ENCODE assay signal across 8 cellular contexts in genomic region chr12:109476807-109477184, GRCh38. TPM values are rescaled to one million over a fixed set of nuclear protein-coding genes. Genes with fewer than 3 reads are reported as not detected.
DNase-seq lines count a peak whose midpoint lies in the region; ATAC-seq, FAIRE-seq and TF ChIP-seq lines count a peak whose summit lies in the region.

No MANE protein-coding gene starts in this region.

- H3K9me3 Mint-ChIP-seq in astrocyte (ENCODE audit: unreplicated experiment): no peaks in the 10 kb centered on the region

- H3K4me1 Mint-ChIP-seq in astrocyte (ENCODE audit: low read depth, unreplicated experiment): peaks cover 28% of the 10 kb centered on the region

- H3K27ac Mint-ChIP-seq in astrocyte (ENCODE audit: unreplicated experiment): peak overlapping the region; percentile 100

- H2AFZ ChIP-seq in astrocyte (ENCODE audit: low read depth, low read length): peak overlapping the region; percentile 98

- H3K4me3 ChIP-seq in heart right ventricle (peak overlapping the region; percentile 73 to 99 (median 88)), astrocyte (ENCODE audit: insufficient read depth, low read depth, low read length) (peak overlapping the region; percentile 99), lower leg skin (ENCODE audit: low read depth, poor library complexity, severe bottlenecking) (peak overlapping the region; percentile 87), urinary bladder (ENCODE audit: low read depth, low read length) (peak overlapping the region; percentile 96)

- H3K4me1 ChIP-seq in heart right ventricle: peaks cover 8 to 68% (median 60%) of the 10 kb centered on the region in 9 donors
- peaks cover 24% of the 10 kb centered on the region for H3K4me1 ChIP-seq in astrocyte (ENCODE audit: insufficient read depth, low read length)
- peaks cover 4% of the 10 kb centered on the region for H3K4me1 ChIP-seq in urinary bladder (ENCODE audit: insufficient read depth)

- DNase-seq in heart right ventricle: no peak
- DNase-seq in Right ventricle myocardium superior: no peak
- DNase-seq in astrocyte (ENCODE audit: low read depth): no peak
- no peak for DNase-seq in lower leg skin (ENCODE audit: low spot score in 2 of 2)
- no peak for DNase-seq in NCI-H1417 (lab: John Stamatoyannopoulos, UW)
- no peak for DNase-seq in GM12891 (ENCODE audit: insufficient read length, low spot score)
- DNase-seq in NCI-H446 treated with DMSO at 0.1 percent for 48 hours (lab: John Stamatoyannopoulos, UW): no peak

- peaks cover 88% of the 10 kb centered on the region for H3K79me2 ChIP-seq in astrocyte (ENCODE audit: insufficient read depth, low read length)

- H3K36me3 ChIP-seq in heart right ventricle (peaks cover 0 to 26% (median 2%) of the 10 kb centered on the region in 9 donors), astrocyte (ENCODE audit: insufficient read depth, low read length) (no peaks in the 10 kb centered on the region), urinary bladder (ENCODE audit: insufficient read depth) (no peaks in the 10 kb centered on the region)

- TF ChIP-seq POLR2A in lower leg skin (IDR thresholded peaks at IDR 0.05) (no peak), GM12891 (IDR thresholded peaks at IDR 0.05; ENCODE audit: low read depth, low read length) (no peak)

- peak overlapping the region in 9 of 10 donors; percentile 96 to 100 (median 98) for H3K27ac ChIP-seq in heart right ventricle
- peak overlapping the region; percentile 100 for H3K27ac ChIP-seq in astrocyte (ENCODE audit: low read depth, low read length)
- peak overlapping the region; percentile 3 for H3K27ac ChIP-seq in urinary bladder (ENCODE audit: low read depth)

- H3K9ac ChIP-seq in astrocyte (ENCODE audit: low read length): peak overlapping the region; percentile 94

- H3K9me3 ChIP-seq in heart right ventricle (no peaks in the 10 kb centered on the region), astrocyte (ENCODE audit: insufficient read depth, low read depth, low read length) (no peaks in the 10 kb centered on the region)

- peaks cover 11% of the 10 kb centered on the region for H3K36me3 Mint-ChIP-seq in astrocyte (ENCODE audit: low read depth, unreplicated experiment)

- FAIRE-seq in astrocyte (lab: Jason Lieb, UNC) (no peak), GM12891 (lab: Jason Lieb, UNC) (no peak)

- H3K27me3 ChIP-seq in heart right ventricle (no peaks in the 10 kb centered on the region), astrocyte (ENCODE audit: insufficient read depth, low read length) (no peaks in the 10 kb centered on the region)

- peak overlapping the region; percentile 99 for H3K4me3 Mint-ChIP-seq in astrocyte (ENCODE audit: unreplicated experiment)

- 1 to 4% methylated on average over 11 of the region's 11 CpGs for WGBS in heart right ventricle, 2 donors
- 0 to 1% methylated on average over 11 of the region's 11 CpGs for WGBS in lower leg skin, 2 donors
- under 1% methylated on average over 11 of the region's 11 CpGs for WGBS in urinary bladder

- H4K20me1 ChIP-seq in astrocyte (ENCODE audit: insufficient read depth, low read length): peaks cover 47% of the 10 kb centered on the region

- intact Hi-C loops in heart right ventricle (cut with DNase I) (loop anchor here in 9 of 10 donors (1.0 to 5.0 kb wide), 5 partner anchors 9 to 48 kb away; no protein-coding TSS in a partner anchor), Right ventricle myocardium superior (cut with DNase I) (loop anchor here (5.0 kb wide), 1 partner anchor 44 kb away; no protein-coding TSS in a partner anchor), lower leg skin (cut with DNase I; ENCODE audit: low total_unique reads) (no loop called here)

- ATAC-seq in heart right ventricle (peak in 4 of 8 donors; percentile 17 to 23 (median 18)), Right ventricle myocardium superior (ENCODE audit: poor library complexity) (no peak)

- TF ChIP-seq CTCF in heart right ventricle (IDR thresholded peaks at IDR 0.05): no peak
- no peak for TF ChIP-seq CTCF in astrocyte (IDR thresholded peaks at IDR 0.05; ENCODE audit: insufficient read depth, low read depth, low read length)
- TF ChIP-seq CTCF in lower leg skin (IDR thresholded peaks at IDR 0.05): no peak

- peak overlapping the region; percentile 96 for H3K4me2 ChIP-seq in astrocyte (ENCODE audit: low read length)

- no peaks in the 10 kb centered on the region for H3K27me3 Mint-ChIP-seq in astrocyte (ENCODE audit: low read depth, unreplicated experiment)

TF ChIP-seq in GM12891, 5 proteins besides CTCF, POLR2A, EP300 and RAD21:
- TF ChIP-seq POU2F2 (IDR thresholded peaks at IDR 0.05; ENCODE audit: low read depth, low read length) (no peak), POLR2AphosphoS5 (IDR thresholded peaks at IDR 0.05; ENCODE audit: low read depth, low read length) (no peak), PAX5 (IDR thresholded peaks at IDR 0.05; ENCODE audit: insufficient read depth, low read length, severe bottlenecking) (no peak), SPI1 (IDR thresholded peaks at IDR 0.05; ENCODE audit: low read depth, low read length) (no peak), TAF1 (IDR thresholded peaks at IDR 0.05; ENCODE audit: low read depth, low read length) (no peak)

RNA-seq across cellular contexts. Expression of gene KCTD10, which starts 0.3 kb away (rescaled TPM):
- total RNA-seq in heart right ventricle (10 to 100 TPM; 21.5 to 64.9 (median 33.8) TPM), Right ventricle myocardium superior (27.1 TPM), astrocyte (118 and 120 TPM in 2 replicates), lower leg skin (10 to 100 TPM; 22.3 to 60.1 (median 44.1) TPM), urinary bladder (34.2 TPM)
- polyA plus RNA-seq in heart right ventricle (10 to 100 TPM; 13.6 to 16.6 TPM), urinary bladder (84.5 TPM)
- polyA plus RNA-seq in GM12891 (2012; ENCODE audit: low read depth, missing spikeins): 18.8 TPM

RNA-seq across cellular contexts. Expression of gene UBE3B, which starts 0.6 kb away (rescaled TPM):
- total RNA-seq in heart right ventricle (10 to 100 TPM; 50.9 to 58.8 (median 55.8) TPM), Right ventricle myocardium superior (50.9 TPM), astrocyte (34.4 and 42.6 TPM in 2 replicates), lower leg skin (10 to 100 TPM; 42.7 to 49.9 (median 46.3) TPM), urinary bladder (40.1 TPM)
- polyA plus RNA-seq in heart right ventricle (10 to 100 TPM; 13.7 to 17.8 TPM), urinary bladder (22.7 TPM)
- 12.9 TPM for polyA plus RNA-seq in GM12891 (2012; ENCODE audit: low read depth, missing spikeins)

Comparison
In these comparisons a context has a peak if more than half of its experiments do, and no peak if none do; other contexts are left out.
1. H3K27ac ChIP-seq: peak in every context shown above with its lines; median percentile 100 in astrocyte; 98 in heart right ventricle; 3 in urinary bladder.